ENCODE assay signal across 33 cellular contexts in genomic region chr3:184126006-184126405, GRCh38. TPM values are rescaled to one million over a fixed set of nuclear protein-coding genes. Genes with fewer than 3 reads are reported as not detected.
"Had no signal": no experiment of that assay in that cellular context is flagged by ENCODE, and none has a peak within 500 bp of the region (broad histone marks: within the 10 kb centered on the region; RNA-seq: fewer than 3 reads in every experiment).

No MANE protein-coding gene starts in this region.

- H3K4me3 ChIP-seq: ascending aorta, body of pancreas, breast epithelium, Peyer's patch, SJSA1 had no signal

- H3K27ac ChIP-seq: ascending aorta, body of pancreas, breast epithelium, Peyer's patch, SJSA1, WERI-Rb-1 had no signal

- H3K4me1 ChIP-seq: ascending aorta, body of pancreas, breast epithelium, Peyer's patch had no signal

- H3K9me3 Mint-ChIP-seq: activated CD4-positive, alpha-beta T cell treated with anti-CD3 and anti-CD28 coated beads, Interleukin-2, amount 10 ng/mL, durations not matched to agents 24 days and 14 days; activated CD8-positive, alpha-beta T cell treated with anti-CD3 and anti-CD28 coated beads for 36 hours; activated naive CD4-positive, alpha-beta T cell treated with anti-CD3 and anti-CD28 coated beads, Interleukin-2, amount 50 U/mL, for 24 hours; activated naive CD8-positive, alpha-beta T cell treated with anti-CD3 and anti-CD28 coated beads, Interleukin-2, amount 10 ng/mL, durations not matched to agents 7 days and 5 days; activated T-helper 2 cell treated with anti-CD3 and anti-CD28 coated beads, Interferon-gamma antibody, Interleukin-2, Interleukin-4, amounts not matched to agents 10 μg/mL and 5 μg/mL and 100 μg/mL, durations not matched to agents 14 hours and 24 hours and 36 hours had no signal

- H3K4me1 Mint-ChIP-seq: activated CD4-positive, alpha-beta T cell treated with anti-CD3 and anti-CD28 coated beads, Interleukin-2, amount 10 ng/mL, durations not matched to agents 24 days and 14 days; activated naive CD4-positive, alpha-beta T cell treated with anti-CD3 and anti-CD28 coated beads, Interleukin-2, amount 50 U/mL, for 24 hours; activated naive CD8-positive, alpha-beta T cell treated with anti-CD3 and anti-CD28 coated beads, Interleukin-2, amount 10 ng/mL, durations not matched to agents 7 days and 5 days had no signal

- DNase-seq: activated CD4-positive, alpha-beta T cell treated with anti-CD3 and anti-CD28 coated beads, Interleukin-2, amount 10 ng/mL, durations not matched to agents 24 days and 14 days; activated CD4-positive, alpha-beta T cell treated with anti-CD3 and anti-CD28 coated beads, Interleukin-2, amount 50 U/mL, for 4 hours; activated CD8-positive, alpha-beta T cell treated with anti-CD3 and anti-CD28 coated beads for 36 hours; activated gamma-delta T cell; activated naive CD4-positive, alpha-beta T cell treated with Interleukin-2 at 50 U/mL for 16 hours; activated naive CD8-positive, alpha-beta T cell treated with anti-CD3 and anti-CD28 coated beads, Interleukin-2, amount 10 ng/mL, durations not matched to agents 7 days and 5 days; activated T-cell treated with anti-CD3 and anti-CD28 coated beads, Interleukin-2, amount 50 U/mL, for 1 hour; amygdala; body of pancreas; Karpas-422; NCI-H1105; NCI-H1417 treated with DMSO at 0.1 percent for 48 hours; NCI-H187 treated with DMSO at 0.1 percent for 48 hours; NCI-H2081 treated with DMSO at 0.1 percent for 48 hours; NCI-H226; NCI-H446 treated with DMSO at 0.1 percent for 48 hours; NCI-H524 treated with DMSO at 0.1 percent for 48 hours; RPMI8226; SHP77 treated with DMSO at 0.1 percent for 48 hours; T1000; WERI-Rb-1 had no signal

- H3K9me3 ChIP-seq: ascending aorta, body of pancreas, breast epithelium, Peyer's patch, SJSA1 had no signal

- H3K27me3 Mint-ChIP-seq: activated CD8-positive, alpha-beta T cell treated with anti-CD3 and anti-CD28 coated beads for 36 hours had no signal

- H3K36me3 ChIP-seq: ascending aorta, breast epithelium, Peyer's patch, SJSA1, WERI-Rb-1 had no signal

- H3K27me3 ChIP-seq: ascending aorta, body of pancreas, breast epithelium, Peyer's patch, SJSA1 had no signal

- ATAC-seq: activated CD8-positive, alpha-beta T cell treated with anti-CD3 and anti-CD28 coated beads for 36 hours; body of pancreas had no signal

- H3K4me3 Mint-ChIP-seq: activated CD4-positive, alpha-beta T cell treated with anti-CD3 and anti-CD28 coated beads, Interleukin-2, amount 10 ng/mL, durations not matched to agents 24 days and 14 days; activated CD8-positive, alpha-beta T cell treated with anti-CD3 and anti-CD28 coated beads for 36 hours; activated naive CD4-positive, alpha-beta T cell treated with anti-CD3 and anti-CD28 coated beads, Interleukin-2, amount 50 U/mL, for 24 hours; activated naive CD8-positive, alpha-beta T cell treated with anti-CD3 and anti-CD28 coated beads, Interleukin-2, amount 10 ng/mL, durations not matched to agents 7 days and 5 days had no signal

- H3K36me3 Mint-ChIP-seq: activated naive CD4-positive, alpha-beta T cell treated with anti-CD3 and anti-CD28 coated beads, Interleukin-2, amount 50 U/mL, for 24 hours; activated naive CD8-positive, alpha-beta T cell treated with anti-CD3 and anti-CD28 coated beads, Interleukin-2, amount 10 ng/mL, durations not matched to agents 7 days and 5 days had no signal

RNA-seq across cellular contexts. Expression of gene HTR3E, which starts 29.1 kb away (rescaled TPM):
- total RNA-seq: activated CD4-positive, alpha-beta T cell treated with anti-CD3 and anti-CD28 coated beads, Interleukin-2, amount 10 ng/mL, durations not matched to agents 24 days and 14 days; activated CD8-positive, alpha-beta memory T cell treated with anti-CD3 and anti-CD28 coated beads for 36 hours; activated CD8-positive, alpha-beta T cell treated with anti-CD3 and anti-CD28 coated beads for 36 hours; activated naive CD8-positive, alpha-beta T cell treated with anti-CD3 and anti-CD28 coated beads, Interleukin-2, amount 10 ng/mL, durations not matched to agents 7 days and 5 days; activated T-helper 2 cell treated with anti-CD3 and anti-CD28 coated beads, Interferon-gamma antibody, Interleukin-2, Interleukin-4, amounts not matched to agents 10 μg/mL and 5 μg/mL and 100 μg/mL, durations not matched to agents 14 hours and 24 hours and 36 hours; ascending aorta; body of pancreas; breast epithelium; cardiac septum; MCF 10A; SJSA1; T-helper 1 cell treated with Interleukin-12 subunit alpha and Interleukin-12 subunit beta and Interleukin-4 antibody, amounts not matched to agents 30 ng/mL and 1 ng/mL, for 36 hours; T-helper 2 cell treated with Interferon-gamma antibody and Interleukin-4, amounts not matched to agents 100 ng/mL and 5 ng/mL, for 36 hours had no signal
- polyA plus RNA-seq: adipose tissue had no signal
